In genomic region chr1:38037481-38037939, GRCh38 we compare ENCODE assay signal across 12 cellular contexts. TPM values are rescaled to one million over a fixed set of nuclear protein-coding genes. Genes with fewer than 3 reads are reported as not detected.
A peak's percentile ranks its signal among the peaks of the same experiment; 100 is the strongest.
DNase-seq lines count a peak whose midpoint lies in the region; ATAC-seq, FAIRE-seq and TF ChIP-seq lines count a peak whose summit lies in the region.
"Had no signal": no experiment of that assay in that cellular context is flagged by ENCODE, and none has a peak within 500 bp of the region (broad histone marks: within the 10 kb centered on the region; RNA-seq: fewer than 3 reads in every experiment).

No MANE protein-coding gene starts in this region.

- FAIRE-seq in bronchial epithelial cell (lab: Jason Lieb, UNC): no peak

- no peak overlapping the region for H3K27ac ChIP-seq in psoas muscle
- H3K27ac ChIP-seq: uterus had no signal

- intact Hi-C loops in psoas muscle (cut with DNase I): loop anchor here in 1 of 2 donors (1.0 kb wide), 1 partner anchor 9 kb away; the partner anchor contains the start of gene POU3F1

- H3K9me3 ChIP-seq in psoas muscle: no peaks in the 10 kb centered on the region
- no peaks in the 10 kb centered on the region for H3K9me3 ChIP-seq in MG63
- H3K9me3 ChIP-seq: uterus had no signal

- H3K4me1 ChIP-seq in psoas muscle: no peaks in the 10 kb centered on the region
- H3K4me1 ChIP-seq: uterus had no signal

- H3K4me3 ChIP-seq in bronchial epithelial cell (ENCODE audit: low read depth, low read length) (no peak overlapping the region), psoas muscle (no peak overlapping the region), MG63 (no peak overlapping the region)
- H3K4me3 ChIP-seq: uterus had no signal

- H3K36me3 ChIP-seq in bronchial epithelial cell (ENCODE audit: control insufficient read depth, insufficient read depth, low read length) (no peaks in the 10 kb centered on the region), psoas muscle (ENCODE audit: insufficient read depth in 1 of 2, low read depth in 1 of 2) (no peaks in the 10 kb centered on the region), MG63 (no peaks in the 10 kb centered on the region)
- H3K36me3 ChIP-seq: uterus had no signal

- no peak for ATAC-seq in psoas muscle

- 62 to 70% (median 65%) methylated on average over 4 of the region's 4 CpGs for WGBS in psoas muscle, 3 donors

- peak; percentile 50 for TF ChIP-seq CTCF in LNCAP (IDR thresholded peaks at IDR 0.05)
- peak; percentile 28 for TF ChIP-seq CTCF in bronchial epithelial cell (IDR thresholded peaks at IDR 0.05; ENCODE audit: insufficient read depth, low read length, severe bottlenecking)
- peak; percentile 26 for TF ChIP-seq CTCF in psoas muscle (IDR thresholded peaks at IDR 0.05)

- no peaks in the 10 kb centered on the region for H3K27me3 ChIP-seq in bronchial epithelial cell (ENCODE audit: control insufficient read depth, insufficient read depth, low read length)
- peaks cover 0 to 12% (median 8%) of the 10 kb centered on the region in 3 donors for H3K27me3 ChIP-seq in psoas muscle (ENCODE audit: insufficient read depth in 3 of 3, low read length in 2 of 3)
- H3K27me3 ChIP-seq in MG63: no peaks in the 10 kb centered on the region

- DNase-seq in activated CD4-positive, alpha-beta T cell treated with anti-CD3 and anti-CD28 coated beads for 48 hours: peak; percentile 23
- DNase-seq in activated CD4-positive, alpha-beta T cell treated with anti-CD3 and anti-CD28 coated beads for 4 hours: no peak
- no peak for DNase-seq in bronchial epithelial cell (ENCODE audit: low read depth)
- no peak for DNase-seq in psoas muscle
- DNase-seq in MG63: no peak
- no peak for DNase-seq in NCI-H2196 treated with DMSO at 0.1 percent for 48 hours (lab: John Stamatoyannopoulos, UW; ENCODE audit: unreplicated experiment)
- no peak for DNase-seq in NCI-H1105 (lab: John Stamatoyannopoulos, UW)
- DNase-seq: aorta, C1 segment of cervical spinal cord, KBM-7, uterus had no signal

RNA-seq across cellular contexts. Expression of gene POU3F1, which starts 9.1 kb away (rescaled TPM):
- under 0.01 and 0.13 TPM in 2 replicates for total RNA-seq in bronchial epithelial cell
- under 1 TPM in 3 of 4 donors, not detected in 1; 0.12 to 0.38 (median 0.14) TPM for total RNA-seq in psoas muscle
- polyA plus RNA-seq in psoas muscle: under 1 TPM; 0.04 to 0.21 (median 0.07) TPM
- not detected in 2 replicates for total RNA-seq in MG63 (2014; rRNA removed; shearing (Covaris generic); ENCODE audit: low replicate concordance)
- total RNA-seq: uterus had no signal
- polyA plus RNA-seq: aorta had no signal

RNA-seq across cellular contexts. Expression of gene UTP11, which starts 25.0 kb away (rescaled TPM):
- total RNA-seq in bronchial epithelial cell (20.5 and 20.9 TPM in 2 replicates), psoas muscle (100 to 1,000 TPM in 3 of 4 donors, 10 to 100 TPM in 1; 65.2 to 210 (median 131) TPM)
- polyA plus RNA-seq in psoas muscle: 100 to 1,000 TPM in 2 of 3 donors, 10 to 100 TPM in 1; 91.7 to 253 (median 163) TPM
- 101 and 200 TPM in 2 replicates for total RNA-seq in MG63 (2014; rRNA removed; shearing (Covaris generic); ENCODE audit: low replicate concordance)

RNA-seq across cellular contexts. Expression of gene FHL3, which starts 32.2 kb away (rescaled TPM):
- 2.6 and 6.7 TPM in 2 replicates for total RNA-seq in bronchial epithelial cell
- total RNA-seq in psoas muscle: 1,000 to 10,000 TPM in 1 of 4 donors, 100 to 1,000 TPM in 3; 236 to 1,187 (median 448) TPM
- polyA plus RNA-seq in psoas muscle: 100 to 1,000 TPM in 2 of 3 donors, 10 to 100 TPM in 1; 41.6 to 905 (median 582) TPM
- total RNA-seq in MG63 (2014; rRNA removed; shearing (Covaris generic); ENCODE audit: low replicate concordance): 13.7 and 26.0 TPM in 2 replicates

RNA-seq across cellular contexts. Expression of gene SF3A3, which starts 47.7 kb away (rescaled TPM):
- total RNA-seq in bronchial epithelial cell (83.2 and 90.6 TPM in 2 replicates), psoas muscle (10 to 100 TPM; 20.0 to 45.4 (median 35.0) TPM)
- polyA plus RNA-seq in psoas muscle: 10 to 100 TPM; 13.0 to 35.0 (median 30.0) TPM
- total RNA-seq in MG63 (2014; rRNA removed; shearing (Covaris generic); ENCODE audit: low replicate concordance): 91.1 and 159 TPM in 2 replicates
